1 cellular context compared by ENCODE assay signal in the genomic region with DNA sequence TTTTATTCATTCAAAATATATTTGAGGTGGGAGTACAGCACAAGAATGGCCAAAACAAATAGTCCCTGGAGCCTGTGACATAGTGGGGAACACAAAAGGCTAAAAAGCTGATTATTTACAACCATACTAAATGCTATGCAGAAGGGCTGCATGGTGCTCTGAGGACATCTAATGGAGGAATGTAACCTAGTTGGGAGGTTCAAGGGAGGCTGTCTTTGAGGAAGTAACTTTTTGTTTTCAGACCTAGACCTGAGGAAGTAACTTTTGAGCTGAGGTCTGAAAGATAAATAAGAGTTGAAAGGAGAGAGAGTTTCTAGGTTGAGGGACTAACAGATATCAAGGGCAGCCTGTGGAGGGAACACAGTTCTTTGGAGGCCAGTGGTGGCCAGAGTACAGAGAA.
A peak's percentile ranks its signal among the peaks of the same experiment; 100 is the strongest.
TF ChIP-seq lines count a peak whose summit lies in the region.

No MANE protein-coding gene starts in this region.

TF ChIP-seq in K562, 482 proteins besides CTCF, POLR2A, EP300 and RAD21 (continued from another document and continues in another):
- TF ChIP-seq HLTF (IDR thresholded peaks at IDR 0.05) (no peak), BRCA1 (IDR thresholded peaks at IDR 0.05) (no peak), BRCA1 (CRISPR knock-in tag; IDR thresholded peaks at IDR 0.05) (no peak), SOX6 (IDR thresholded peaks at IDR 0.05) (peak; percentile 35; the same call in 1 of the 2 replicates), U2AF1 (optimal IDR thresholded peaks at IDR 0.05; ENCODE audit: low read depth, low read length) (no peak), NFE2 (IDR thresholded peaks at IDR 0.05; ENCODE audit: low read depth) (no peak), SRF (CRISPR knock-in tag; IDR thresholded peaks at IDR 0.05) (peak in 1 of 2 experiments; percentile 25; a peak in 1 of 4 replicates), ZNF165 (CRISPR knock-in tag; IDR thresholded peaks at IDR 0.05; ENCODE audit: borderline replicate concordance) (no peak), ARID2 (IDR thresholded peaks at IDR 0.05) (peak; percentile 63; the same call in 1 of the 2 replicates), ARID1B (IDR thresholded peaks at IDR 0.05) (peak; percentile 31; the same call in 1 of the 2 replicates), ZBTB7A (IDR thresholded peaks at IDR 0.05; ENCODE audit: borderline replicate concordance, control insufficient read depth, low read depth, low read length) (no peak), SMARCA4 (IDR thresholded peaks at IDR 0.05) (0 out of 2 replicates have a peak, but pooled peaks have one; percentile 12), MTA1 (IDR thresholded peaks at IDR 0.05; ENCODE audit: borderline replicate concordance) (no peak), LCOR (CRISPR knock-in tag; IDR thresholded peaks at IDR 0.05) (no peak), ZNF146 (CRISPR knock-in tag; IDR thresholded peaks at IDR 0.05; ENCODE audit: unreplicated experiment) (no peak), CXXC5 (CRISPR knock-in tag; IDR thresholded peaks at IDR 0.05) (no peak), MYNN (IDR thresholded peaks at IDR 0.05) (no peak), MYNN (CRISPR knock-in tag; IDR thresholded peaks at IDR 0.05) (no peak), FOXJ2 (tag; IDR thresholded peaks at IDR 0.05) (no peak), POLR2H (tag; IDR thresholded peaks at IDR 0.05; ENCODE audit: low read depth) (no peak), ZNF140 (CRISPR knock-in tag; IDR thresholded peaks at IDR 0.05) (no peak), TRIM28 (IDR thresholded peaks at IDR 0.05) (no peak), CC2D1A (IDR thresholded peaks at IDR 0.05) (peak; percentile 81), ZBTB1 (CRISPR knock-in tag; IDR thresholded peaks at IDR 0.05; ENCODE audit: borderline replicate concordance, low read depth) (no peak), SNIP1 (IDR thresholded peaks at IDR 0.05; ENCODE audit: low read depth) (no peak), TSC22D4 (tag; IDR thresholded peaks at IDR 0.05) (no peak), RBM17 (IDR thresholded peaks at IDR 0.05; ENCODE audit: borderline replicate concordance, low read depth, low read length) (no peak), XRCC3 (IDR thresholded peaks at IDR 0.05) (no peak), GATAD2A (IDR thresholded peaks at IDR 0.05) (no peak), ZNF174 (CRISPR knock-in tag; IDR thresholded peaks at IDR 0.05) (no peak), ZNF274 (IDR thresholded peaks at IDR 0.05; ENCODE audit: borderline replicate concordance, low read depth, low read length) (no peak), RCOR1 (IDR thresholded peaks at IDR 0.05; ENCODE audit: borderline replicate concordance in 1 of 2, low read depth in 2 of 2, low read length in 2 of 2) (peak in 1 of 2 experiments; percentile 30; a peak in 1 of 4 replicates), SIN3B (IDR thresholded peaks at IDR 0.05; ENCODE audit: low read depth) (no peak), CBFA2T2 (conservative IDR thresholded peaks at IDR 0.05) (no peak), RBM25 (IDR thresholded peaks at IDR 0.05; ENCODE audit: low read depth, low read length, severe bottlenecking) (no peak), MYBL2 (IDR thresholded peaks at IDR 0.05; ENCODE audit: low read depth) (no peak), MYBL2 (CRISPR knock-in tag; IDR thresholded peaks at IDR 0.05; ENCODE audit: borderline replicate concordance) (no peak), ELF2 (CRISPR knock-in tag; IDR thresholded peaks at IDR 0.05) (peak; percentile 86), SPI1 (IDR thresholded peaks at IDR 0.05; ENCODE audit: borderline replicate concordance, low read depth, low read length) (peak; percentile 46; the same call in 1 of the 2 replicates), HNRNPLL (IDR thresholded peaks at IDR 0.05; ENCODE audit: low read depth, low read length, poor library complexity, severe bottlenecking) (no peak)
- TF ChIP-seq, protein P1, sequence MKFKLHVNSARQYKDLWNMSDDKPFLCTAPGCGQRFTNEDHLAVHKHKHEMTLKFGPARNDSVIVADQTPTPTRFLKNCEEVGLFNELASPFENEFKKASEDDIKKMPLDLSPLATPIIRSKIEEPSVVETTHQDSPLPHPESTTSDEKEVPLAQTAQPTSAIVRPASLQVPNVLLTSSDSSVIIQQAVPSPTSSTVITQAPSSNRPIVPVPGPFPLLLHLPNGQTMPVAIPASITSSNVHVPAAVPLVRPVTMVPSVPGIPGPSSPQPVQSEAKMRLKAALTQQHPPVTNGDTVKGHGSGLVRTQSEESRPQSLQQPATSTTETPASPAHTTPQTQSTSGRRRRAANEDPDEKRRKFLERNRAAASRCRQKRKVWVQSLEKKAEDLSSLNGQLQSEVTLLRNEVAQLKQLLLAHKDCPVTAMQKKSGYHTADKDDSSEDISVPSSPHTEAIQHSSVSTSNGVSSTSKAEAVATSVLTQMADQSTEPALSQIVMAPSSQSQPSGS (CRISPR knock-in tag; IDR thresholded peaks at IDR 0.05), result no peak
- TF ChIP-seq, protein P2, sequence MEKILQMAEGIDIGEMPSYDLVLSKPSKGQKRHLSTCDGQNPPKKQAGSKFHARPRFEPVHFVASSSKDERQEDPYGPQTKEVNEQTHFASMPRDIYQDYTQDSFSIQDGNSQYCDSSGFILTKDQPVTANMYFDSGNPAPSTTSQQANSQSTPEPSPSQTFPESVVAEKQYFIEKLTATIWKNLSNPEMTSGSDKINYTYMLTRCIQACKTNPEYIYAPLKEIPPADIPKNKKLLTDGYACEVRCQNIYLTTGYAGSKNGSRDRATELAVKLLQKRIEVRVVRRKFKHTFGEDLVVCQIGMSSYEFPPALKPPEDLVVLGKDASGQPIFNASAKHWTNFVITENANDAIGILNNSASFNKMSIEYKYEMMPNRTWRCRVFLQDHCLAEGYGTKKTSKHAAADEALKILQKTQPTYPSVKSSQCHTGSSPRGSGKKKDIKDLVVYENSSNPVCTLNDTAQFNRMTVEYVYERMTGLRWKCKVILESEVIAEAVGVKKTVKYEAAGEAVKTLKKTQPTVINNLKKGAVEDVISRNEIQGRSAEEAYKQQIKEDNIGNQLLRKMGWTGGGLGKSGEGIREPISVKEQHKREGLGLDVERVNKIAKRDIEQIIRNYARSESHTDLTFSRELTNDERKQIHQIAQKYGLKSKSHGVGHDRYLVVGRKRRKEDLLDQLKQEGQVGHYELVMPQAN (IDR thresholded peaks at IDR 0.05; ENCODE audit: borderline replicate concordance), result no peak
- TF ChIP-seq, protein P3, sequence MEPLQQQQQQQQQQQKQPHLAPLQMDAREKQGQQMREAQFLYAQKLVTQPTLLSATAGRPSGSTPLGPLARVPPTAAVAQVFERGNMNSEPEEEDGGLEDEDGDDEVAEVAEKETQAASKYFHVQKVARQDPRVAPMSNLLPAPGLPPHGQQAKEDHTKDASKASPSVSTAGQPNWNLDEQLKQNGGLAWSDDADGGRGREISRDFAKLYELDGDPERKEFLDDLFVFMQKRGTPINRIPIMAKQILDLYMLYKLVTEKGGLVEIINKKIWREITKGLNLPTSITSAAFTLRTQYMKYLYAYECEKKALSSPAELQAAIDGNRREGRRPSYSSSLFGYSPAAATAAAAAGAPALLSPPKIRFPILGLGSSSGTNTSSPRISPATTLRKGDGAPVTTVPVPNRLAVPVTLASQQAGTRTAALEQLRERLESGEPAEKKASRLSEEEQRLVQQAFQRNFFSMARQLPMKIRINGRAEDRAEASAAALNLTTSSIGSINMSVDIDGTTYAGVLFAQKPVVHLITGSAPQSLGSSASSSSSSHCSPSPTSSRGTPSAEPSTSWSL (CRISPR knock-in tag; IDR thresholded peaks at IDR 0.05; ENCODE audit: borderline replicate concordance), result no peak
- TF ChIP-seq, protein P4, sequence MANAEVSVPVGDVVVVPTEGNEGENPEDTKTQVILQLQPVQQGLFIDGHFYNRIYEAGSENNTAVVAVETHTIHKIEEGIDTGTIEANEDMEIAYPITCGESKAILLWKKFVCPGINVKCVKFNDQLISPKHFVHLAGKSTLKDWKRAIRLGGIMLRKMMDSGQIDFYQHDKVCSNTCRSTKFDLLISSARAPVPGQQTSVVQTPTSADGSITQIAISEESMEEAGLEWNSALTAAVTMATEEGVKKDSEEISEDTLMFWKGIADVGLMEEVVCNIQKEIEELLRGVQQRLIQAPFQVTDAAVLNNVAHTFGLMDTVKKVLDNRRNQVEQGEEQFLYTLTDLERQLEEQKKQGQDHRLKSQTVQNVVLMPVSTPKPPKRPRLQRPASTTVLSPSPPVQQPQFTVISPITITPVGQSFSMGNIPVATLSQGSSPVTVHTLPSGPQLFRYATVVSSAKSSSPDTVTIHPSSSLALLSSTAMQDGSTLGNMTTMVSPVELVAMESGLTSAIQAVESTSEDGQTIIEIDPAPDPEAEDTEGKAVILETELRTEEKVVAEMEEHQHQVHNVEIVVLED (CRISPR knock-in tag; IDR thresholded peaks at IDR 0.05), result no peak
- TF ChIP-seq, protein P5, sequence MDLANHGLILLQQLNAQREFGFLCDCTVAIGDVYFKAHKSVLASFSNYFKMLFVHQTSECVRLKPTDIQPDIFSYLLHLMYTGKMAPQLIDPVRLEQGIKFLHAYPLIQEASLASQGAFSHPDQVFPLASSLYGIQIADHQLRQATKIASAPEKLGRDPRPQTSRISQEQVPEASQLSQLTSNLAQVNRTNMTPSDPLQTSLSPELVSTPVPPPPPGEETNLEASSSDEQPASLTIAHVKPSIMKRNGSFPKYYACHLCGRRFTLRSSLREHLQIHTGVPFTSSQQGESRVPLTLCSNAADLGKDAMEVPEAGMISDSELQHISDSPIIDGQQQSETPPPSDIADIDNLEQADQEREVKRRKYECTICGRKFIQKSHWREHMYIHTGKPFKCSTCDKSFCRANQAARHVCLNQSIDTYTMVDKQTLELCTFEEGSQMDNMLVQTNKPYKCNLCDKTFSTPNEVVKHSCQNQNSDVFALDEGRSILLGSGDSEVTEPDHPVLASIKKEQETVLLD (IDR thresholded peaks at IDR 0.05), result no peak
- TF ChIP-seq, protein P6, sequence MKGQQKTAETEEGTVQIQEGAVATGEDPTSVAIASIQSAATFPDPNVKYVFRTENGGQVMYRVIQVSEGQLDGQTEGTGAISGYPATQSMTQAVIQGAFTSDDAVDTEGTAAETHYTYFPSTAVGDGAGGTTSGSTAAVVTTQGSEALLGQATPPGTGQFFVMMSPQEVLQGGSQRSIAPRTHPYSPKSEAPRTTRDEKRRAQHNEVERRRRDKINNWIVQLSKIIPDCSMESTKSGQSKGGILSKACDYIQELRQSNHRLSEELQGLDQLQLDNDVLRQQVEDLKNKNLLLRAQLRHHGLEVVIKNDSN (CRISPR knock-in tag; IDR thresholded peaks at IDR 0.05), result no peak
- TF ChIP-seq, protein P7, sequence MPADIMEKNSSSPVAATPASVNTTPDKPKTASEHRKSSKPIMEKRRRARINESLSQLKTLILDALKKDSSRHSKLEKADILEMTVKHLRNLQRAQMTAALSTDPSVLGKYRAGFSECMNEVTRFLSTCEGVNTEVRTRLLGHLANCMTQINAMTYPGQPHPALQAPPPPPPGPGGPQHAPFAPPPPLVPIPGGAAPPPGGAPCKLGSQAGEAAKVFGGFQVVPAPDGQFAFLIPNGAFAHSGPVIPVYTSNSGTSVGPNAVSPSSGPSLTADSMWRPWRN (IDR thresholded peaks at IDR 0.05; ENCODE audit: low read depth), result no peak
- TF ChIP-seq, protein P8, sequence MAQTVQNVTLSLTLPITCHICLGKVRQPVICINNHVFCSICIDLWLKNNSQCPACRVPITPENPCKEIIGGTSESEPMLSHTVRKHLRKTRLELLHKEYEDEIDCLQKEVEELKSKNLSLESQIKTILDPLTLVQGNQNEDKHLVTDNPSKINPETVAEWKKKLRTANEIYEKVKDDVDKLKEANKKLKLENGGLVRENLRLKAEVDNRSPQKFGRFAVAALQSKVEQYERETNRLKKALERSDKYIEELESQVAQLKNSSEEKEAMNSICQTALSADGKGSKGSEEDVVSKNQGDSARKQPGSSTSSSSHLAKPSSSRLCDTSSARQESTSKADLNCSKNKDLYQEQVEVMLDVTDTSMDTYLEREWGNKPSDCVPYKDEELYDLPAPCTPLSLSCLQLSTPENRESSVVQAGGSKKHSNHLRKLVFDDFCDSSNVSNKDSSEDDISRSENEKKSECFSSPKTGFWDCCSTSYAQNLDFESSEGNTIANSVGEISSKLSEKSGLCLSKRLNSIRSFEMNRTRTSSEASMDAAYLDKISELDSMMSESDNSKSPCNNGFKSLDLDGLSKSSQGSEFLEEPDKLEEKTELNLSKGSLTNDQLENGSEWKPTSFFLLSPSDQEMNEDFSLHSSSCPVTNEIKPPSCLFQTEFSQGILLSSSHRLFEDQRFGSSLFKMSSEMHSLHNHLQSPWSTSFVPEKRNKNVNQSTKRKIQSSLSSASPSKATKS (CRISPR knock-in tag; IDR thresholded peaks at IDR 0.05), result no peak
- TF ChIP-seq, protein P9, sequence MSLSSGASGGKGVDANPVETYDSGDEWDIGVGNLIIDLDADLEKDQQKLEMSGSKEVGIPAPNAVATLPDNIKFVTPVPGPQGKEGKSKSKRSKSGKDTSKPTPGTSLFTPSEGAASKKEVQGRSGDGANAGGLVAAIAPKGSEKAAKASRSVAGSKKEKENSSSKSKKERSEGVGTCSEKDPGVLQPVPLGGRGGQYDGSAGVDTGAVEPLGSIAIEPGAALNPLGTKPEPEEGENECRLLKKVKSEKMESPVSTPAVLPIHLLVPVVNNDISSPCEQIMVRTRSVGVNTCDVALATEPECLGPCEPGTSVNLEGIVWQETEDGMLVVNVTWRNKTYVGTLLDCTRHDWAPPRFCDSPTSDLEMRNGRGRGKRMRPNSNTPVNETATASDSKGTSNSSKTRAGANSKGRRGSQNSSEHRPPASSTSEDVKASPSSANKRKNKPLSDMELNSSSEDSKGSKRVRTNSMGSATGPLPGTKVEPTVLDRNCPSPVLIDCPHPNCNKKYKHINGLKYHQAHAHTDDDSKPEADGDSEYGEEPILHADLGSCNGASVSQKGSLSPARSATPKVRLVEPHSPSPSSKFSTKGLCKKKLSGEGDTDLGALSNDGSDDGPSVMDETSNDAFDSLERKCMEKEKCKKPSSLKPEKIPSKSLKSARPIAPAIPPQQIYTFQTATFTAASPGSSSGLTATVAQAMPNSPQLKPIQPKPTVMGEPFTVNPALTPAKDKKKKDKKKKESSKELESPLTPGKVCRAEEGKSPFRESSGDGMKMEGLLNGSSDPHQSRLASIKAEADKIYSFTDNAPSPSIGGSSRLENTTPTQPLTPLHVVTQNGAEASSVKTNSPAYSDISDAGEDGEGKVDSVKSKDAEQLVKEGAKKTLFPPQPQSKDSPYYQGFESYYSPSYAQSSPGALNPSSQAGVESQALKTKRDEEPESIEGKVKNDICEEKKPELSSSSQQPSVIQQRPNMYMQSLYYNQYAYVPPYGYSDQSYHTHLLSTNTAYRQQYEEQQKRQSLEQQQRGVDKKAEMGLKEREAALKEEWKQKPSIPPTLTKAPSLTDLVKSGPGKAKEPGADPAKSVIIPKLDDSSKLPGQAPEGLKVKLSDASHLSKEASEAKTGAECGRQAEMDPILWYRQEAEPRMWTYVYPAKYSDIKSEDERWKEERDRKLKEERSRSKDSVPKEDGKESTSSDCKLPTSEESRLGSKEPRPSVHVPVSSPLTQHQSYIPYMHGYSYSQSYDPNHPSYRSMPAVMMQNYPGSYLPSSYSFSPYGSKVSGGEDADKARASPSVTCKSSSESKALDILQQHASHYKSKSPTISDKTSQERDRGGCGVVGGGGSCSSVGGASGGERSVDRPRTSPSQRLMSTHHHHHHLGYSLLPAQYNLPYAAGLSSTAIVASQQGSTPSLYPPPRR (CRISPR knock-in tag; IDR thresholded peaks at IDR 0.05; ENCODE audit: borderline replicate concordance), result no peak
- TF ChIP-seq, protein P10, sequence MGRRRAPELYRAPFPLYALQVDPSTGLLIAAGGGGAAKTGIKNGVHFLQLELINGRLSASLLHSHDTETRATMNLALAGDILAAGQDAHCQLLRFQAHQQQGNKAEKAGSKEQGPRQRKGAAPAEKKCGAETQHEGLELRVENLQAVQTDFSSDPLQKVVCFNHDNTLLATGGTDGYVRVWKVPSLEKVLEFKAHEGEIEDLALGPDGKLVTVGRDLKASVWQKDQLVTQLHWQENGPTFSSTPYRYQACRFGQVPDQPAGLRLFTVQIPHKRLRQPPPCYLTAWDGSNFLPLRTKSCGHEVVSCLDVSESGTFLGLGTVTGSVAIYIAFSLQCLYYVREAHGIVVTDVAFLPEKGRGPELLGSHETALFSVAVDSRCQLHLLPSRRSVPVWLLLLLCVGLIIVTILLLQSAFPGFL (CRISPR knock-in tag; IDR thresholded peaks at IDR 0.05), result no peak
